18 cellular contexts compared by ENCODE assay signal in genomic region chr4:183436417-183436816, GRCh38. TPM values are rescaled to one million over a fixed set of nuclear protein-coding genes. Genes with fewer than 3 reads are reported as not detected.
A peak's percentile ranks its signal among the peaks of the same experiment; 100 is the strongest.
DNase-seq lines count a peak whose midpoint lies in the region; ATAC-seq and TF ChIP-seq lines count a peak whose summit lies in the region.
"Had no signal": no experiment of that assay in that cellular context is flagged by ENCODE, and none has a peak within 500 bp of the region (broad histone marks: within the 10 kb centered on the region; RNA-seq: fewer than 3 reads in every experiment).

No MANE protein-coding gene starts in this region.

- no peak overlapping the region for H3K23ac ChIP-seq in mesendoderm (ENCODE audit: low read length)

- no peaks in the 10 kb centered on the region for H3K4me1 ChIP-seq in right cardiac atrium (ENCODE audit: control insufficient read depth, insufficient read depth, low read length)
- H3K4me1 ChIP-seq in mesendoderm (ENCODE audit: control insufficient read depth, low read depth, low read length), result peaks cover 2% of the 10 kb centered on the region
- no peaks in the 10 kb centered on the region for H3K4me1 ChIP-seq in upper lobe of right lung

- DNase-seq in right cardiac atrium (no peak), left ventricle myocardium superior (no peak), choroid plexus epithelial cell (ENCODE audit: low read depth) (peak; percentile 9), mesendoderm (peak; percentile 34), upper lobe of right lung (no peak), NCI-H446 treated with DMSO at 0.1 percent for 48 hours (lab: John Stamatoyannopoulos, UW) (no peak), NCI-H510A (lab: John Stamatoyannopoulos, UW) (no peak)
- DNase-seq: CD8-positive, alpha-beta T cell; DMS79 treated with DMSO at 0.1 percent for 48 hours; GOT3; Kasumi-1; MM.1S; NCI-H1092 treated with DMSO at 0.1 percent for 48 hours; NCI-H2081 treated with DMSO at 0.1 percent for 48 hours; NCI-H82 had no signal

- no peak overlapping the region for H3K4ac ChIP-seq in mesendoderm (ENCODE audit: low read depth, low read length)

- H3K18ac ChIP-seq in mesendoderm (ENCODE audit: low read length), result no peak overlapping the region

- H2AK5ac ChIP-seq in mesendoderm (ENCODE audit: low read length), result no peak overlapping the region

- intact Hi-C loops in right cardiac atrium (cut with DNase I), result no loop called here
- intact Hi-C loops in left ventricle myocardium superior (cut with micrococcal nuclease), result no loop called here
- intact Hi-C loops in upper lobe of right lung (cut with DNase I), result no loop called here

- no peaks in the 10 kb centered on the region for H3K36me3 ChIP-seq in mesendoderm (ENCODE audit: control insufficient read depth, insufficient read depth, low read length)
- H3K36me3 ChIP-seq in upper lobe of right lung, result no peaks in the 10 kb centered on the region
- H3K36me3 ChIP-seq: BLaER1 had no signal

- TF ChIP-seq CTCF in choroid plexus epithelial cell (conservative IDR thresholded peaks at IDR 0.05; ENCODE audit: low read depth, low read length), result no peak
- no peak for TF ChIP-seq CTCF in upper lobe of right lung (IDR thresholded peaks at IDR 0.05)

- H4K5ac ChIP-seq in mesendoderm (ENCODE audit: low read length), result no peak overlapping the region

- ATAC-seq in right cardiac atrium (peak; percentile 52 to 59), left ventricle myocardium superior (no peak), upper lobe of right lung (peak; percentile 54), GM18519 (IDR thresholded peaks at IDR 0.05; ENCODE audit: low FRiP score, unreplicated experiment) (no peak)
- ATAC-seq: CD8-positive, alpha-beta T cell; GM12878 had no signal

- no peak overlapping the region for H3K56ac ChIP-seq in mesendoderm (ENCODE audit: low read length)

- no peak overlapping the region for H2BK120ac ChIP-seq in mesendoderm (ENCODE audit: low read depth, low read length)

- H3K9me3 ChIP-seq in right cardiac atrium (ENCODE audit: control insufficient read depth, low read length) (no peaks in the 10 kb centered on the region), upper lobe of right lung (no peaks in the 10 kb centered on the region)

- H3K4me2 ChIP-seq in mesendoderm (ENCODE audit: low read length), result no peak overlapping the region
- H3K4me2 ChIP-seq: BLaER1 had no signal

- H3K27ac ChIP-seq in right cardiac atrium (ENCODE audit: low read length) (no peak overlapping the region), mesendoderm (ENCODE audit: low read depth, low read length) (no peak overlapping the region), upper lobe of right lung (no peak overlapping the region)
- H3K27ac ChIP-seq: BLaER1 had no signal

- H3K27me3 ChIP-seq in right cardiac atrium (ENCODE audit: control insufficient read depth, insufficient read depth) (no peaks in the 10 kb centered on the region), mesendoderm (ENCODE audit: insufficient read depth, low read length, poor library complexity) (no peaks in the 10 kb centered on the region), upper lobe of right lung (no peaks in the 10 kb centered on the region)
- H3K27me3 ChIP-seq: BLaER1 had no signal

- 75% methylated on average over 6 of the region's 6 CpGs for WGBS in right cardiac atrium
- no CpG with 5 or more reads among the region's 6 CpGs for WGBS in mesendoderm (ENCODE audit: extremely low coverage, insufficient coverage, low lambda C conversion rate)

- H3K4me3 ChIP-seq in right cardiac atrium (ENCODE audit: low read length) (no peak overlapping the region), choroid plexus epithelial cell (ENCODE audit: low read depth, low read length) (no peak overlapping the region), mesendoderm (ENCODE audit: low read length) (no peak overlapping the region), upper lobe of right lung (no peak overlapping the region)
- H3K4me3 ChIP-seq: BLaER1, GM12878 had no signal

- no peaks in the 10 kb centered on the region for H3K79me2 ChIP-seq in mesendoderm (ENCODE audit: control insufficient read depth, insufficient read depth, low read length)

- H2BK5ac ChIP-seq in mesendoderm (ENCODE audit: low read length), result no peak overlapping the region

- no peak overlapping the region for H4K8ac ChIP-seq in mesendoderm (ENCODE audit: low read depth, low read length)

- H3K79me1 ChIP-seq in mesendoderm (ENCODE audit: low read length), result no peaks in the 10 kb centered on the region

- H2BK15ac ChIP-seq in mesendoderm (replicated peaks; ENCODE audit: low read depth), result no peak overlapping the region

- H3K9ac ChIP-seq in mesendoderm (ENCODE audit: low read length), result no peak overlapping the region
- H3K9ac ChIP-seq: BLaER1 had no signal

RNA-seq across cellular contexts. Expression of gene CDKN2AIP, which starts 8.0 kb away (rescaled TPM):
- 10 to 100 TPM; 10.1 to 13.1 (median 11.5) TPM for total RNA-seq in right cardiac atrium
- polyA plus RNA-seq in right cardiac atrium, result 8.7 TPM
- total RNA-seq in left ventricle myocardium superior, result 9.2 TPM
- polyA plus RNA-seq in mesendoderm (2013, experiment 1 of 2), result 12.5 TPM
- 12.1 TPM for polyA plus RNA-seq in mesendoderm (2013, experiment 2 of 2)
- 16.7 TPM for total RNA-seq in upper lobe of right lung

Comparison
In these comparisons a context has a peak if more than half of its experiments do, and no peak if none do; other contexts are left out.
1. ATAC-seq: peak in right cardiac atrium (2 of 2) and upper lobe of right lung (single experiment); none in left ventricle myocardium superior (single experiment) and GM18519 (single experiment).
2. DNase-seq: peak in choroid plexus epithelial cell (single experiment) and mesendoderm (single experiment); none in right cardiac atrium (0 of 3), left ventricle myocardium superior (single experiment), upper lobe of right lung (single experiment), NCI-H446 treated with DMSO at 0.1 percent for 48 hours (single experiment) and NCI-H510A (single experiment).